9 cellular contexts compared by ENCODE assay signal in the genomic region with DNA sequence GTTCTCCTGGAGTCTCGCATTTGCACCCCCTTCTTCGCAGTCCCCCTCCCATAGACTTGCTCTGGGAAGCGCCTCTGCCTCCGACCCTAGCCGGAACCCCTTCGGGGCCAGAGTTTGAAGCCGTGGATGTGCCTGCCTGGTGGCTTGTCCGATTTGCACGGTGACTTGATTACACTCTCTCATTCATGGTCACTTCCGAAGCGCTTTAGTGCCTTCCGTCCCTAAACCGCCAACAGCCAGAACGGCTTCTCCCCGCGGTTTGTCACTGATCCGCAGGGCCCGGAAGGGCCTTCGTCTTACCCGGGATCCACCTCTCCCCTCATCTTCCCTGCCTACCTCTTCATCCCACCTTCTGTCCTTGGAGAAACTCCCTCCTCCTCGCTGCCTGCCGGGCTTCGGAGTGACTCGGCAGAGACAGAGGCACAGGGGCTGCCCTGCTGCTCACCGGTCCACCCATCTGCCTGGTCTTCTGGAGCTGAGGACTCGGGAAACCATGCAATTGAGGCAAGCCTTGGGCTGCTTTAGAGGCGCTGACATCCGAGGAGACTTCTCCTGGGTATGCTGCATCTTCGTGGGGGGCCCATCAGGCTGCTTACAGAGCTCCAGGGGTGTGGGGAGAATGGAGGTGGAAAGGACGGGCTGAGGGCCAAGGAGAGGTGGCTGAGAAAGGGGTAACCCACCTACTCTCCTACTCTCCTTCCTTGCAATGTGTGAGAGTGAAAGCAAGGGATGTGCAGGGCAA. TPM values are rescaled to one million over a fixed set of nuclear protein-coding genes. Genes with fewer than 3 reads are reported as not detected.
DNase-seq lines count a peak whose midpoint lies in the region; ATAC-seq and TF ChIP-seq lines count a peak whose summit lies in the region.
"Had no signal": no experiment of that assay in that cellular context is flagged by ENCODE, and none has a peak within 500 bp of the region (broad histone marks: within the 10 kb centered on the region; RNA-seq: fewer than 3 reads in every experiment).

No MANE protein-coding gene starts in this region.

- no peaks in the 10 kb centered on the region for H3K9me3 ChIP-seq in adrenal gland (replicated peaks in 1 of 3)
- H3K9me3 ChIP-seq in naive thymus-derived CD4-positive, alpha-beta T cell (ENCODE audit: control insufficient read depth in 2 of 3, low read length in 3 of 3): no peaks in the 10 kb centered on the region
- H3K9me3 ChIP-seq: upper lobe of left lung had no signal

- TF ChIP-seq CTCF in AG04449 (IDR thresholded peaks at IDR 0.05; ENCODE audit: insufficient read depth, low read length, missing control alignments): no peak
- no peak for TF ChIP-seq CTCF in adrenal gland (IDR thresholded peaks at IDR 0.05)
- no peak for TF ChIP-seq CTCF in GM10266 (IDR thresholded peaks at IDR 0.05; ENCODE audit: control insufficient read depth, insufficient read depth, low read depth, missing control alignments)

- no peaks in the 10 kb centered on the region for H3K36me3 ChIP-seq in adrenal gland (replicated peaks in 1 of 2)
- H3K36me3 ChIP-seq in naive thymus-derived CD4-positive, alpha-beta T cell (ENCODE audit: control insufficient read depth in 2 of 3, insufficient read depth in 3 of 3, low read length in 3 of 3): no peaks in the 10 kb centered on the region
- H3K36me3 ChIP-seq: upper lobe of left lung had no signal

- DNase-seq in AG04449 (ENCODE audit: low read depth, low spot score) (no peak), HEK293T (ENCODE audit: extremely low spot score) (no peak), adrenal gland (peak in 5 of 7 donors; percentile 6 to 48 (median 16)), GM10266 (ENCODE audit: extremely low spot score) (no peak), GOT3 (lab: John Stamatoyannopoulos, UW) (no peak)
- DNase-seq in naive thymus-derived CD4-positive, alpha-beta T cell: peak in 2 of 9 donors; percentile 11 to 21
- DNase-seq in NK-92 treated with Interleukin-12 subunit alpha and Interleukin-12 subunit beta, amount 100 ng/mL, for 24 hours (lab: John Stamatoyannopoulos, UW): no peak

- peaks cover 0 to 4% (median 0%) of the 10 kb centered on the region in 5 donors for H3K36me3 Mint-ChIP-seq in naive thymus-derived CD4-positive, alpha-beta T cell

- no peak overlapping the region for H3K27ac ChIP-seq in adrenal gland
- no peak overlapping the region for H3K27ac ChIP-seq in naive thymus-derived CD4-positive, alpha-beta T cell (ENCODE audit: low read depth, low read length)
- H3K27ac ChIP-seq: upper lobe of left lung had no signal

- peaks cover 27 to 67% (median 51%) of the 10 kb centered on the region in 7 donors for H3K4me1 Mint-ChIP-seq in naive thymus-derived CD4-positive, alpha-beta T cell

- no peak for TF ChIP-seq POLR2A in adrenal gland (IDR thresholded peaks at IDR 0.05)

- ATAC-seq in naive thymus-derived CD4-positive, alpha-beta T cell: no peak
- no peak for ATAC-seq in HG03097 (IDR thresholded peaks at IDR 0.05; ENCODE audit: low FRiP score, unreplicated experiment)

- POLR2A ChIA-PET in AG04449 (lab: Yijun Ruan, JAX): no interaction called here
- POLR2A ChIA-PET in HEK293T (lab: Yijun Ruan, JAX): interaction anchor here (0.9 to 10.3 kb wide), 15 partner anchors 10 to 990 kb away, joined by 3 to 215 read pairs (median 6); a partner anchor contains a TSS
- POLR2A ChIA-PET in naive thymus-derived CD4-positive, alpha-beta T cell (lab: Charles Lee): interaction anchor here (1.0 to 1.9 kb wide), 4 partner anchors 17 to 25 kb away, joined by 3 to 5 read pairs (median 4); no protein-coding TSS in a partner anchor

- peaks cover 100% of the 10 kb centered on the region for H3K27me3 ChIP-seq in adrenal gland
- peaks cover 45 to 81% of the 10 kb centered on the region in 2 donors for H3K27me3 ChIP-seq in naive thymus-derived CD4-positive, alpha-beta T cell (ENCODE audit: control insufficient read depth in 2 of 2, insufficient read depth in 2 of 2, low read length in 2 of 2)

- H3K4me1 ChIP-seq in adrenal gland (replicated peaks in 1 of 2): peaks cover 10 to 33% of the 10 kb centered on the region in 2 donors
- H3K4me1 ChIP-seq in naive thymus-derived CD4-positive, alpha-beta T cell (ENCODE audit: control insufficient read depth in 2 of 2, insufficient read depth in 2 of 2, low read length in 2 of 2): peaks cover 40 to 50% of the 10 kb centered on the region in 2 donors

- peaks cover 83 to 97% (median 84%) of the 10 kb centered on the region in 5 donors for H3K27me3 Mint-ChIP-seq in naive thymus-derived CD4-positive, alpha-beta T cell

- peak overlapping the region; percentile 70 for H3K4me3 ChIP-seq in AG04449 (ENCODE audit: low read depth, low read length)
- H3K4me3 ChIP-seq in adrenal gland: no peak overlapping the region
- peak overlapping the region; percentile 28 for H3K4me3 ChIP-seq in naive thymus-derived CD4-positive, alpha-beta T cell (ENCODE audit: low read length)

- H3K9me3 Mint-ChIP-seq in naive thymus-derived CD4-positive, alpha-beta T cell: peaks cover 0 to 15% (median 0%) of the 10 kb centered on the region in 11 donors

- intact Hi-C loops in adrenal gland (cut with DNase I): loop anchor here in 1 of 2 donors (10.0 kb wide), 1 partner anchor 1311 kb away; no protein-coding TSS in a partner anchor
- intact Hi-C loops in naive thymus-derived CD4-positive, alpha-beta T cell (cut with micrococcal nuclease): loop anchor here (2.0 to 5.0 kb wide), 6 partner anchors 15 to 1324 kb away; a partner anchor contains a TSS

- peak overlapping the region; percentile 22 to 85 (median 71) for H3K27ac Mint-ChIP-seq in naive thymus-derived CD4-positive, alpha-beta T cell

- 17 to 23% (median 20%) methylated on average over 13 to 30 of the region's 30 CpGs for WGBS in adrenal gland, 4 donors

- CTCF ChIA-PET in AG04449 (lab: Yijun Ruan, JAX): interaction anchor here (1.5 to 3.5 kb wide), 4 partner anchors 9 to 876 kb away, joined by 4 to 51 read pairs (median 7); no protein-coding TSS in a partner anchor
- CTCF ChIA-PET in HEK293T (lab: Yijun Ruan, JAX): interaction anchor here (0.6 to 1.4 kb wide), 3 partner anchors 9 to 14 kb away, joined by 3 to 4 read pairs (median 3); a partner anchor contains a TSS
- CTCF ChIA-PET in naive thymus-derived CD4-positive, alpha-beta T cell (lab: Charles Lee): interaction anchor here (0.9 to 1.7 kb wide), 3 partner anchors 9 to 1093 kb away, joined by 3 to 8 read pairs (median 3); no protein-coding TSS in a partner anchor

- peak overlapping the region; percentile 64 to 87 (median 79) for H3K4me3 Mint-ChIP-seq in naive thymus-derived CD4-positive, alpha-beta T cell

TF ChIP-seq in HEK293T, 16 proteins besides CTCF, POLR2A, EP300 and RAD21:
- TF ChIP-seq HDGF (IDR thresholded peaks at IDR 0.05; ENCODE audit: borderline replicate concordance) (peak; percentile 66; the same call in 1 of the 2 replicates), BHLHE40 (IDR thresholded peaks at IDR 0.05; ENCODE audit: borderline replicate concordance) (no peak)

RNA-seq across cellular contexts. Expression of a gene that starts 0.8 kb away (rescaled TPM):
- total RNA-seq in adrenal gland: 1 to 10 TPM in 5 of 8 donors, under 1 TPM in 2, not detected in 1; 0.13 to 2.4 (median 1.2) TPM
- polyA plus RNA-seq in adrenal gland: 1 to 10 TPM in 1 of 3 donors, under 1 TPM in 2; 0.20 to 3.0 (median 0.40) TPM
- not detected for total RNA-seq in naive thymus-derived CD4-positive, alpha-beta T cell
- polyA plus RNA-seq in naive thymus-derived CD4-positive, alpha-beta T cell: not detected
- total RNA-seq: upper lobe of left lung had no signal

RNA-seq across cellular contexts. Expression of a gene that starts 11.8 kb away (rescaled TPM):
- 10 to 100 TPM in 6 of 8 donors, 1 to 10 TPM in 2; 7.8 to 14.7 (median 12.2) TPM for total RNA-seq in adrenal gland
- 10 to 100 TPM in 1 of 3 donors, 1 to 10 TPM in 2; 3.8 to 14.1 (median 4.2) TPM for polyA plus RNA-seq in adrenal gland
- under 1 TPM in 1 of 5 experiments, not detected in 4; 0.66 TPM for total RNA-seq in naive thymus-derived CD4-positive, alpha-beta T cell
- not detected for polyA plus RNA-seq in naive thymus-derived CD4-positive, alpha-beta T cell

RNA-seq across cellular contexts. Expression of a gene that starts 14.0 kb away (rescaled TPM):
- total RNA-seq in adrenal gland: 1 to 10 TPM in 1 of 8 donors, under 1 TPM in 7; 0.19 to 1.4 (median 0.62) TPM
- 1 to 10 TPM in 1 of 3 donors, under 1 TPM in 2; 0.17 to 1.1 (median 0.24) TPM for polyA plus RNA-seq in adrenal gland
- not detected for total RNA-seq in naive thymus-derived CD4-positive, alpha-beta T cell
- not detected for polyA plus RNA-seq in naive thymus-derived CD4-positive, alpha-beta T cell
- total RNA-seq: upper lobe of left lung had no signal

RNA-seq across cellular contexts. Expression of a gene that starts 20.5 kb away (rescaled TPM):
- total RNA-seq in adrenal gland: 10 to 100 TPM in 6 of 8 donors, 1 to 10 TPM in 2; 7.7 to 20.1 (median 12.6) TPM
- 10 to 100 TPM in 1 of 3 donors, 1 to 10 TPM in 2; 2.7 to 26.7 (median 4.4) TPM for polyA plus RNA-seq in adrenal gland
- 1 to 10 TPM in 1 of 5 experiments, under 1 TPM in 1, not detected in 3; 0.70 to 1.7 TPM for total RNA-seq in naive thymus-derived CD4-positive, alpha-beta T cell
- polyA plus RNA-seq in naive thymus-derived CD4-positive, alpha-beta T cell: not detected

RNA-seq across cellular contexts. Expression of a gene that starts 29.4 kb away (rescaled TPM):
- 10 to 100 TPM; 21.3 to 39.1 (median 24.9) TPM for total RNA-seq in adrenal gland
- 10 to 100 TPM in 2 of 3 donors, 1 to 10 TPM in 1; 9.7 to 25.3 (median 12.4) TPM for polyA plus RNA-seq in adrenal gland
- not detected for total RNA-seq in naive thymus-derived CD4-positive, alpha-beta T cell
- not detected for polyA plus RNA-seq in naive thymus-derived CD4-positive, alpha-beta T cell

Comparison
In these comparisons a context has a peak if more than half of its experiments do, and no peak if none do; other contexts are left out.
1. DNase-seq: peak in adrenal gland (5 of 7); none in AG04449 (single experiment), HEK293T (single experiment), GM10266 (single experiment), GOT3 (single experiment) and NK-92 treated with Interleukin-12 subunit alpha and Interleukin-12 subunit beta, amount 100 ng/mL, for 24 hours (single experiment).
2. H3K4me3 ChIP-seq: peak in AG04449 (single experiment) and naive thymus-derived CD4-positive, alpha-beta T cell (single experiment); none in adrenal gland (0 of 4).
3. RNA of a gene that starts 11.8 kb away (total RNA-seq): 7.8 to 14.7 TPM in adrenal gland; 0.66 TPM in naive thymus-derived CD4-positive, alpha-beta T cell; every median in the first group is over 4 times any median in the second.